14 cellular contexts compared by ENCODE assay signal in the genomic region with DNA sequence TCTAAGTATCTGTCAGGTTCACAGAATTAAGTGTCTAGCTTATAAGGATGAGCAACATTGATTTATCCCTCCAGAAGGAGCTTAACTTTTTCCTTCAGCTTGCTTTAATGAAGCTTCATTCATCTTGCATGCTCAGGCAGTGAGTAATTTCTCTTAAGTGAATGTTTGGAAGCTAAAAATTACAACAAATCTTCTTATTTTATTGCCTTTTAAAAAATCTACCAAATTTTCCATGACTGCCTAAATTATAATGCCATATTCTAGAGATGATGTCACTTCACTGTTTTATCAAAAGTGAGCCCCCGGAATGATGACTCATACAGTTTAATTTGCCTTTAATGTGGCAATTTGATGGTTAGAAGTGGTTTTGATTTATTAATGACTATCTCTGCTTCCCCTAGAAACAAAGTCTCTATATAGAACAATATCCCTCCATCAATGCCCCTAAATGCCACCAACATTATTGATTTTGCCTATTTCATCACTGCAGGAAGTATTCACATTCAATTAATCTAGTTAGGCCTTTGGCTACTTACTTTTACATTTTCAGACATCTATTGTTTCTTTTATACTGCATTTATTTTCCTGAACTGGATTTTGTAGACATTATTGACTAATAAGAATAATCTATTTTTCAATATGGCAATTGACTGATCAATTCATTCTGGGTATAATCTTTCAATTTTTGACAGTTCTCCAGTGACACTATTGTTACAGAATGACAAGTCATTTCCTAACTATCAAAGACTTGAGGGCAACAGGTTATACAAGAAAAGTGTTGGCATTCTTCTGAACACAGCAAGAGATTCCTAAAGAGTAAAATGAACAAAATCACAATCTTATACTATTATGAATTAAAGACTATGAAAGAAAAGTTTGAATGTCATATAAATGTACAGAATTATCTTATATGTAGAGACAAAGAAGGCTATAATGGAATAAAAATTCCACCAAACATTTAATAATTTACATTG.
DNase-seq lines count a peak whose midpoint lies in the region; ATAC-seq and TF ChIP-seq lines count a peak whose summit lies in the region.
"Had no signal": no experiment of that assay in that cellular context is flagged by ENCODE, and none has a peak within 500 bp of the region (broad histone marks: within the 10 kb centered on the region; RNA-seq: fewer than 3 reads in every experiment).

No MANE protein-coding gene starts in this region.

- no peaks in the 10 kb centered on the region for H3K79me2 ChIP-seq in Karpas-422 (ENCODE audit: low read length)
- H3K79me2 ChIP-seq: parathyroid adenoma had no signal

- peak; percentile 97 for DNase-seq in BJ (ENCODE audit: low read depth)
- peak; percentile 45 for DNase-seq in HS-27A (ENCODE audit: low read depth)
- DNase-seq in chondrocyte (ENCODE audit: low spot score), result no peak
- DNase-seq in non-pigmented ciliary epithelial cell (ENCODE audit: low read depth), result peak; percentile 22
- DNase-seq in activated naive CD4-positive, alpha-beta T cell treated with anti-CD3 and anti-CD28 coated beads, Interleukin-2, amount 50 U/mL, for 72 hours (ENCODE audit: low spot score in 2 of 2), result no peak
- no peak for DNase-seq in C1 segment of cervical spinal cord (lab: John Stamatoyannopoulos, UW)
- DNase-seq in Karpas-422, result no peak
- DNase-seq: activated CD8-positive, alpha-beta T cell treated with anti-CD3 and anti-CD28 coated beads, Interleukin-2, amount 10 ng/mL, durations not matched to agents 7 days and 5 days; activated effector memory CD4-positive, alpha-beta T cell treated with Interleukin-2 at 50 U/mL for 16 hours; heart left ventricle; NCI-H1048 had no signal

- H3K9me3 Mint-ChIP-seq in chondrocyte (ENCODE audit: low read depth), result peaks cover 28% of the 10 kb centered on the region
- H3K9me3 Mint-ChIP-seq in activated naive CD4-positive, alpha-beta T cell treated with anti-CD3 and anti-CD28 coated beads, Interleukin-2, amount 50 U/mL, for 72 hours, result peaks cover 17 to 22% of the 10 kb centered on the region in 2 donors

- TF ChIP-seq CTCF in BJ (IDR thresholded peaks at IDR 0.05; ENCODE audit: insufficient read depth, low read depth, low read length) (no peak), chondrocyte (IDR thresholded peaks at IDR 0.05) (no peak)

- H3K27me3 Mint-ChIP-seq in chondrocyte (ENCODE audit: low read depth), result no peaks in the 10 kb centered on the region

- POLR2A ChIA-PET in BJ (lab: Charles Lee), result interaction anchor here (0.7 to 0.9 kb wide), 2 partner anchors 60 to 122 kb away, joined by 3 read pairs; no protein-coding TSS in a partner anchor

- H3K27me3 ChIP-seq in BJ (ENCODE audit: control insufficient read depth, insufficient read depth, low read length), result no peaks in the 10 kb centered on the region
- no peaks in the 10 kb centered on the region for H3K27me3 ChIP-seq in Karpas-422 (ENCODE audit: low read length)
- H3K27me3 ChIP-seq: heart left ventricle had no signal

- no peak overlapping the region for H2AFZ ChIP-seq in Karpas-422 (ENCODE audit: low read length)
- H2AFZ ChIP-seq: parathyroid adenoma had no signal

- no peak for ATAC-seq in GM21786 (IDR thresholded peaks at IDR 0.05; ENCODE audit: unreplicated experiment)
- no peak for ATAC-seq in activated naive CD4-positive, alpha-beta T cell treated with anti-CD3 and anti-CD28 coated beads, Interleukin-2, amount 50 U/mL, for 72 hours
- ATAC-seq: activated CD8-positive, alpha-beta T cell treated with anti-CD3 and anti-CD28 coated beads, Interleukin-2, amount 10 ng/mL, durations not matched to agents 7 days and 5 days; heart left ventricle had no signal

- H3K36me3 ChIP-seq in BJ (ENCODE audit: control insufficient read depth, insufficient read depth, low read length), result no peaks in the 10 kb centered on the region
- H3K36me3 ChIP-seq in Karpas-422 (ENCODE audit: insufficient read depth, low read length), result no peaks in the 10 kb centered on the region
- H3K36me3 ChIP-seq: heart left ventricle had no signal

- H3K36me3 Mint-ChIP-seq in chondrocyte (ENCODE audit: low read depth), result peaks cover 15% of the 10 kb centered on the region
- H3K36me3 Mint-ChIP-seq in activated naive CD4-positive, alpha-beta T cell treated with anti-CD3 and anti-CD28 coated beads, Interleukin-2, amount 50 U/mL, for 72 hours, result peaks cover 25 to 34% of the 10 kb centered on the region in 2 donors

- peaks cover 7% of the 10 kb centered on the region for H3K9me3 ChIP-seq in Karpas-422 (ENCODE audit: low read length)

- H3K4me1 ChIP-seq in Karpas-422 (ENCODE audit: low read length), result no peaks in the 10 kb centered on the region
- H3K4me1 ChIP-seq: parathyroid adenoma had no signal

- CTCF ChIA-PET in BJ (lab: Yijun Ruan, JAX), result interaction anchor here (0.6 to 1.6 kb wide), 8 partner anchors 11 to 580 kb away, joined by 3 to 9 read pairs (median 4); no protein-coding TSS in a partner anchor

- H3K4me3 Mint-ChIP-seq in chondrocyte (ENCODE audit: unreplicated experiment), result no peak overlapping the region
- H3K4me3 Mint-ChIP-seq: activated CD8-positive, alpha-beta T cell treated with anti-CD3 and anti-CD28 coated beads, Interleukin-2, amount 10 ng/mL, durations not matched to agents 7 days and 5 days had no signal

- H3K4me2 ChIP-seq in Karpas-422 (ENCODE audit: low read depth, low read length, poor library complexity, severe bottlenecking), result no peak overlapping the region

- no peak overlapping the region for H3K27ac ChIP-seq in Karpas-422 (ENCODE audit: low read length)
- H3K27ac ChIP-seq: C4-2B, heart left ventricle, parathyroid adenoma had no signal

- no peaks in the 10 kb centered on the region for H4K20me1 ChIP-seq in Karpas-422 (ENCODE audit: insufficient read depth, low read depth, low read length)

- no peak overlapping the region for H3K9ac ChIP-seq in Karpas-422 (ENCODE audit: low read length)
- H3K9ac ChIP-seq: parathyroid adenoma had no signal

- H3K4me3 ChIP-seq in BJ (ENCODE audit: low read depth, low read length), result no peak overlapping the region
- no peak overlapping the region for H3K4me3 ChIP-seq in Karpas-422 (ENCODE audit: low read length)
- H3K4me3 ChIP-seq: heart left ventricle had no signal

- peaks cover 19% of the 10 kb centered on the region for H3K4me1 Mint-ChIP-seq in chondrocyte (ENCODE audit: low read depth)

- H3K27ac Mint-ChIP-seq in chondrocyte (ENCODE audit: unreplicated experiment), result peak overlapping the region; percentile 3
- H3K27ac Mint-ChIP-seq in activated naive CD4-positive, alpha-beta T cell treated with anti-CD3 and anti-CD28 coated beads, Interleukin-2, amount 50 U/mL, for 72 hours, result no peak overlapping the region
- H3K27ac Mint-ChIP-seq: activated CD8-positive, alpha-beta T cell treated with anti-CD3 and anti-CD28 coated beads, Interleukin-2, amount 10 ng/mL, durations not matched to agents 7 days and 5 days had no signal

- no peaks in the 10 kb centered on the region for H3K9me2 ChIP-seq in Karpas-422 (replicated peaks; ENCODE audit: insufficient read depth, low read length)

Comparison
In these comparisons a context has a peak if more than half of its experiments do, and no peak if none do; other contexts are left out.
1. DNase-seq: peak in BJ (single experiment), HS-27A (single experiment) and non-pigmented ciliary epithelial cell (single experiment); none in chondrocyte (single experiment), activated naive CD4-positive, alpha-beta T cell treated with anti-CD3 and anti-CD28 coated beads, Interleukin-2, amount 50 U/mL, for 72 hours (0 of 2), C1 segment of cervical spinal cord (0 of 14) and Karpas-422 (single experiment).